In the genomic region with DNA sequence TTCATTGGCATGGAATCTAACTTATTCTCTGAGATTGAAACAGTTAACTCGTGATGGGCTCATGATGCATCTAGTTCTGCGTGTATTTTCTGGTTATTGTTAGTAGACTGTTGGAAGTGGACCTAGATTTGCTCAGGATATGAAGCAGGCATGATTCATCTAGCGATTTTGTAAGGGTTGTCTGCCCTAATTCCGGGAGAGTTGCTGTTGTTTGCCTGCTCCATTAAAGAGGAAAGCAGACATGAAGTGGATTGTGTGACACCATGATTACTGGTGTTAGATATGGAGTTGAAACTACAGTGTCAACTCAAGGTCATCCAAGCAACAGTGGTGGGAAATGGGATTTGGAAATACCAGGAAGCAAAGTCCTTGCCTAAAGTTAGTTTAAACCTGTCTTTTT, we compare ENCODE assay signal across 11 cellular contexts. TPM values are rescaled to one million over a fixed set of nuclear protein-coding genes. Genes with fewer than 3 reads are reported as not detected.
A peak's percentile ranks its signal among the peaks of the same experiment; 100 is the strongest.
DNase-seq lines count a peak whose midpoint lies in the region; ATAC-seq and TF ChIP-seq lines count a peak whose summit lies in the region.
"Had no signal": no experiment of that assay in that cellular context is flagged by ENCODE, and none has a peak within 500 bp of the region (broad histone marks: within the 10 kb centered on the region; RNA-seq: fewer than 3 reads in every experiment).

No MANE protein-coding gene starts in this region.

- H3K4me1 Mint-ChIP-seq in HFFc6 (ENCODE audit: low read depth), result peaks cover 21% of the 10 kb centered on the region
- H3K4me1 Mint-ChIP-seq: CD4-positive, alpha-beta memory T cell had no signal

- H3K27me3 Mint-ChIP-seq in HFFc6 (ENCODE audit: insufficient read depth), result no peaks in the 10 kb centered on the region

- no peak for ATAC-seq in GM21447 (IDR thresholded peaks at IDR 0.05; ENCODE audit: unreplicated experiment)
- ATAC-seq: K562 had no signal

- no peak overlapping the region for H3K4me3 Mint-ChIP-seq in HFFc6
- H3K4me3 Mint-ChIP-seq: CD4-positive, alpha-beta memory T cell had no signal

- CTCF ChIA-PET in AG04449 (lab: Yijun Ruan, JAX), result no interaction called here

- no peaks in the 10 kb centered on the region for H3K9me3 ChIP-seq in adipocyte (ENCODE audit: control insufficient read depth, low read length)

- no peak for TF ChIP-seq CTCF in AG04449 (IDR thresholded peaks at IDR 0.05; ENCODE audit: insufficient read depth, low read length, missing control alignments)
- TF ChIP-seq CTCF in HFFc6 (IDR thresholded peaks at IDR 0.05), result no peak

- H3K27me3 ChIP-seq in adipocyte (replicated peaks; ENCODE audit: control insufficient read depth, insufficient read depth, low read length), result no peaks in the 10 kb centered on the region

- DNase-seq in AG04449 (ENCODE audit: low read depth, low spot score), result peak; percentile 89
- peak; percentile 89 for DNase-seq in HFFc6
- peak; percentile 93 for DNase-seq in adipocyte (ENCODE audit: low read depth)
- peak; percentile 74 for DNase-seq in hepatic stellate cell (ENCODE audit: low spot score)
- no peak for DNase-seq in activated effector memory CD4-positive, alpha-beta T cell treated with Interleukin-2 at 50 U/mL for 16 hours
- no peak for DNase-seq in activated CD4-positive, alpha-beta T cell treated with anti-CD3 and anti-CD28 coated beads for 48 hours
- no peak for DNase-seq in NCI-H82 (lab: John Stamatoyannopoulos, UW)
- DNase-seq: CD4-positive, alpha-beta memory T cell; posterior cingulate gyrus had no signal

- H3K36me3 Mint-ChIP-seq in HFFc6 (ENCODE audit: low read depth), result no peaks in the 10 kb centered on the region
- H3K36me3 Mint-ChIP-seq: CD4-positive, alpha-beta memory T cell had no signal

- H3K9ac ChIP-seq in adipocyte (ENCODE audit: low read length), result no peak overlapping the region

- H3K4me3 ChIP-seq in AG04449 (ENCODE audit: low read depth, low read length) (no peak overlapping the region), adipocyte (ENCODE audit: low read length) (no peak overlapping the region)
- H3K4me3 ChIP-seq: K562 had no signal

- no peaks in the 10 kb centered on the region for H3K9me3 Mint-ChIP-seq in HFFc6

- H3K36me3 ChIP-seq in adipocyte (ENCODE audit: control insufficient read depth, insufficient read depth, low read length, severe bottlenecking), result no peaks in the 10 kb centered on the region

- peak overlapping the region; percentile 64 for H3K27ac Mint-ChIP-seq in HFFc6
- H3K27ac Mint-ChIP-seq: CD4-positive, alpha-beta memory T cell had no signal

- POLR2A ChIA-PET in AG04449 (lab: Yijun Ruan, JAX), result no interaction called here

- peaks cover 20% of the 10 kb centered on the region for H3K4me1 ChIP-seq in adipocyte (ENCODE audit: control insufficient read depth, insufficient read depth, low read length)

RNA-seq across cellular contexts. Expression of a gene that starts 41.0 kb away (rescaled TPM):
- total RNA-seq in HFFc6 (2021; fragmentation: NEBNext Ultra II Directional; extraction: Animal tissue kit (Norgen Biotek cat#: 25700)), result 1 to 10 TPM; 3.3 to 6.4 (median 3.6) TPM

Comparison
In these comparisons a context has a peak if more than half of its experiments do, and no peak if none do; other contexts are left out.
1. DNase-seq: peak in AG04449 (single experiment), HFFc6 (single experiment), adipocyte (single experiment) and hepatic stellate cell (single experiment); none in activated effector memory CD4-positive, alpha-beta T cell treated with Interleukin-2 at 50 U/mL for 16 hours (single experiment), activated CD4-positive, alpha-beta T cell treated with anti-CD3 and anti-CD28 coated beads for 48 hours (single experiment) and NCI-H82 (single experiment).